Comparison of ENCODE assay signal across 9 cellular contexts in the genomic region with DNA sequence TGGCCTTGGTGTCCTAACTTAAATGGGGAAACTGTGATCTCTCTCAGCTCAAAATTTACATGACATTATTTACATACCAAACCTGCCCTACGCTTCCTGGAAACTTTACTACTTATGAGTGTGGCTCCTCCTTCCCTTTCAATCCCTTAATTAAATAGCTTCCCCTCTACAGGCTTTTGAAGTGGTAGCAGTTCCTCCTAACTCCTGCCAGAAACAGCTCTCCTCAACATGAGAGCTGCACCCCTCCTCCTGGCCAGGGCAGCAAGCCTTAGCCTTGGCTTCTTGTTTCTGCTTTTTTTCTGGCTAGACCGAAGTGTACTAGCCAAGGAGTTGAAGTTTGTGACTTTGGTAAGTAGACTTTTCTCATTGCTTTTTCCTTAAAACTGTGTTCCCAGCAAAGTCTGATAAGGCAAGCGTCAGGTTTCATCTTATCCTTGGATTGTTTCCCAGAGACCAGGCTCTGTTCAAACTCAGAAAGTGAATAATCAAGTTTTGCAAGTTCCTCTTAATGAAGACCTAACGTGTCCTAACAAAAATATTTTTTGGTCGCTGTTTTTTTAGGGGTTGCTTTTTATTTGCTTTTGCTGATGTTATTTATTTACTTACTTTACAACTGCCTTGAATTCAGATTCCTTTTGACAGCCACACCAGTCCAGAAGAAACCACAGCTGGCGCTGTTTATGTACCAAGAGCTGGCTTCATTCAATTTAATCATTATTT. TPM values are rescaled to one million over a fixed set of nuclear protein-coding genes. Genes with fewer than 3 reads are reported as not detected.
DNase-seq lines count a peak whose midpoint lies in the region; ATAC-seq and TF ChIP-seq lines count a peak whose summit lies in the region.
"Had no signal": no experiment of that assay in that cellular context is flagged by ENCODE, and none has a peak within 500 bp of the region (broad histone marks: within the 10 kb centered on the region; RNA-seq: fewer than 3 reads in every experiment).

A gene with protein sequence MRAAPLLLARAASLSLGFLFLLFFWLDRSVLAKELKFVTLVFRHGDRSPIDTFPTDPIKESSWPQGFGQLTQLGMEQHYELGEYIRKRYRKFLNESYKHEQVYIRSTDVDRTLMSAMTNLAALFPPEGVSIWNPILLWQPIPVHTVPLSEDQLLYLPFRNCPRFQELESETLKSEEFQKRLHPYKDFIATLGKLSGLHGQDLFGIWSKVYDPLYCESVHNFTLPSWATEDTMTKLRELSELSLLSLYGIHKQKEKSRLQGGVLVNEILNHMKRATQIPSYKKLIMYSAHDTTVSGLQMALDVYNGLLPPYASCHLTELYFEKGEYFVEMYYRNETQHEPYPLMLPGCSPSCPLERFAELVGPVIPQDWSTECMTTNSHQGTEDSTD (plus strand): TSS at position 179 of the 720 bp plus-strand sequence. CDS start 50 bp downstream, at position 229.

- H3K4me3 Mint-ChIP-seq in CD4-positive, alpha-beta memory T cell, result no peak within 1 kb of the TSS

- H3K27ac ChIP-seq in gastroesophageal sphincter (peak within 1 kb of the TSS in 2 of 4 donors; percentile 1 to 42), prostate gland (peak within 1 kb of the TSS; percentile 89 to 90)
- H3K27ac ChIP-seq in CD4-positive, alpha-beta memory T cell (ENCODE audit: low read depth, low read length), result no peak within 1 kb of the TSS
- H3K27ac ChIP-seq: KMS-11 had no signal

- no peak within 1 kb of the TSS for H3K27ac Mint-ChIP-seq in CD4-positive, alpha-beta memory T cell

- H3K4me1 Mint-ChIP-seq in CD4-positive, alpha-beta memory T cell, result no peaks in the 10 kb centered on the region

- WGBS in gastroesophageal sphincter (ENCODE audit: low coverage in 1 of 2), 2 donors, result 11 to 14% methylated on average over 4 to 6 of the region's 6 CpGs
- 4% methylated on average over 6 of the region's 6 CpGs for WGBS in prostate gland

- H3K4me1 ChIP-seq in gastroesophageal sphincter (peaks cover 0 to 3% (median 0%) of the 10 kb centered on the region in 3 donors), prostate gland (replicated peaks) (no peaks in the 10 kb centered on the region)
- H3K4me1 ChIP-seq in CD4-positive, alpha-beta memory T cell (ENCODE audit: insufficient read depth, low read length), result no peaks in the 10 kb centered on the region

- no peaks in the 10 kb centered on the region for H3K36me3 Mint-ChIP-seq in CD4-positive, alpha-beta memory T cell

- TF ChIP-seq CTCF in gastroesophageal sphincter (IDR thresholded peaks at IDR 0.05), result no peak
- peak in 2 of 4 experiments; percentile 11 to 22 for TF ChIP-seq CTCF in prostate gland (IDR thresholded peaks at IDR 0.05)

- H3K27me3 ChIP-seq in gastroesophageal sphincter (peaks cover 4% of the 10 kb centered on the region), prostate gland (replicated peaks; ENCODE audit: insufficient read depth) (no peaks in the 10 kb centered on the region)
- no peaks in the 10 kb centered on the region for H3K27me3 ChIP-seq in CD4-positive, alpha-beta memory T cell (ENCODE audit: insufficient read depth, low read length)

- H3K9me3 ChIP-seq in gastroesophageal sphincter, result no peaks in the 10 kb centered on the region
- H3K9me3 ChIP-seq in prostate gland, result no peaks in the 10 kb centered on the region
- H3K9me3 ChIP-seq in CD4-positive, alpha-beta memory T cell (ENCODE audit: control insufficient read depth in 1 of 2, low read length in 2 of 2), result no peaks in the 10 kb centered on the region

- intact Hi-C loops in prostate gland (cut with DNase I), result no loop called here
- intact Hi-C loops in CD4-positive, alpha-beta memory T cell (cut with micrococcal nuclease), result no loop called here

- ATAC-seq in HG03103 (IDR thresholded peaks at IDR 0.05; ENCODE audit: low read depth, unreplicated experiment) (peak; percentile 71), gastroesophageal sphincter (peak; percentile 65), HG03342 (IDR thresholded peaks at IDR 0.05; ENCODE audit: unreplicated experiment) (no peak), GM21576 (IDR thresholded peaks at IDR 0.05; ENCODE audit: unreplicated experiment) (no peak)

- DNase-seq in DMS53 treated with DMSO at 0.1 percent for 48 hours (lab: John Stamatoyannopoulos, UW; ENCODE audit: unreplicated experiment) (peak; percentile 16), SK-N-DZ (ENCODE audit: low spot score) (peak; percentile 30), prostate gland (ENCODE audit: low spot score) (peak; percentile 69)
- no peak for DNase-seq in CD4-positive, alpha-beta memory T cell

- H3K27me3 Mint-ChIP-seq in CD4-positive, alpha-beta memory T cell, result peaks cover 15% of the 10 kb centered on the region in 2 donors

- CTCF ChIA-PET in CD4-positive, alpha-beta memory T cell (lab: Charles Lee; ENCODE audit: partially characterized antibody), result no interaction called here

- H3K9me3 Mint-ChIP-seq in CD4-positive, alpha-beta memory T cell, result peaks cover 0 to 2% (median 0%) of the 10 kb centered on the region in 8 donors

- POLR2A ChIA-PET in CD4-positive, alpha-beta memory T cell (lab: Charles Lee; ENCODE audit: partially characterized antibody), result no interaction called here

- TF ChIP-seq POLR2A in gastroesophageal sphincter (IDR thresholded peaks at IDR 0.05), result no peak
- peak; percentile 12 for TF ChIP-seq POLR2A in prostate gland (IDR thresholded peaks at IDR 0.05)

- H3K36me3 ChIP-seq in gastroesophageal sphincter (no peaks in the 10 kb centered on the region), prostate gland (peaks cover 0 to 11% of the 10 kb centered on the region in 2 donors)
- H3K36me3 ChIP-seq in CD4-positive, alpha-beta memory T cell (ENCODE audit: insufficient read depth, low read length), result no peaks in the 10 kb centered on the region

- no peak for TF ChIP-seq EP300 in gastroesophageal sphincter (IDR thresholded peaks at IDR 0.05)

- H3K4me3 ChIP-seq in gastroesophageal sphincter (no peak within 1 kb of the TSS), prostate gland (peak within 1 kb of the TSS; percentile 30 to 39)
- no peak within 1 kb of the TSS for H3K4me3 ChIP-seq in CD4-positive, alpha-beta memory T cell (ENCODE audit: low read length in 2 of 2)

RNA-seq across cellular contexts. Expression of the gene that starts here (rescaled TPM):
- 0.38 and 0.78 TPM in 2 replicates for polyA plus RNA-seq in SK-N-DZ (2014; cell fraction: cytosol; rRNA removed)
- 0.15 and 0.18 TPM in 2 replicates for polyA plus RNA-seq in SK-N-DZ (2014; cell fraction: nucleus; rRNA removed)
- total RNA-seq in gastroesophageal sphincter (1 to 10 TPM; 1.1 to 3.5 (median 2.1) TPM), prostate gland (over 10,000 TPM in 1 of 2 donors, 1,000 to 10,000 TPM in 1; 1,778 to 14,359 TPM)
- not detected for total RNA-seq in CD4-positive, alpha-beta memory T cell
- polyA plus RNA-seq in CD4-positive, alpha-beta memory T cell, result not detected

Comparison
In these comparisons a context has a peak if more than half of its experiments do, and no peak if none do; other contexts are left out.
1. RNA of the gene that starts here (total RNA-seq): 1,778 to 14,359 TPM in prostate gland; 1.1 to 3.5 TPM in gastroesophageal sphincter and not detected in CD4-positive, alpha-beta memory T cell; every median in the first group is over 100 times any median in the second.
2. DNase-seq: peak in DMS53 treated with DMSO at 0.1 percent for 48 hours (single experiment), SK-N-DZ (single experiment) and prostate gland (single experiment); none in CD4-positive, alpha-beta memory T cell (0 of 5).
3. ATAC-seq: peak in HG03103 (single experiment) and gastroesophageal sphincter (single experiment); none in HG03342 (single experiment) and GM21576 (single experiment).
4. H3K4me3 ChIP-seq: peak in prostate gland (2 of 2); none in gastroesophageal sphincter (0 of 2) and CD4-positive, alpha-beta memory T cell (0 of 2).